Comparison of ENCODE assay signal across 9 cellular contexts in the genomic region with DNA sequence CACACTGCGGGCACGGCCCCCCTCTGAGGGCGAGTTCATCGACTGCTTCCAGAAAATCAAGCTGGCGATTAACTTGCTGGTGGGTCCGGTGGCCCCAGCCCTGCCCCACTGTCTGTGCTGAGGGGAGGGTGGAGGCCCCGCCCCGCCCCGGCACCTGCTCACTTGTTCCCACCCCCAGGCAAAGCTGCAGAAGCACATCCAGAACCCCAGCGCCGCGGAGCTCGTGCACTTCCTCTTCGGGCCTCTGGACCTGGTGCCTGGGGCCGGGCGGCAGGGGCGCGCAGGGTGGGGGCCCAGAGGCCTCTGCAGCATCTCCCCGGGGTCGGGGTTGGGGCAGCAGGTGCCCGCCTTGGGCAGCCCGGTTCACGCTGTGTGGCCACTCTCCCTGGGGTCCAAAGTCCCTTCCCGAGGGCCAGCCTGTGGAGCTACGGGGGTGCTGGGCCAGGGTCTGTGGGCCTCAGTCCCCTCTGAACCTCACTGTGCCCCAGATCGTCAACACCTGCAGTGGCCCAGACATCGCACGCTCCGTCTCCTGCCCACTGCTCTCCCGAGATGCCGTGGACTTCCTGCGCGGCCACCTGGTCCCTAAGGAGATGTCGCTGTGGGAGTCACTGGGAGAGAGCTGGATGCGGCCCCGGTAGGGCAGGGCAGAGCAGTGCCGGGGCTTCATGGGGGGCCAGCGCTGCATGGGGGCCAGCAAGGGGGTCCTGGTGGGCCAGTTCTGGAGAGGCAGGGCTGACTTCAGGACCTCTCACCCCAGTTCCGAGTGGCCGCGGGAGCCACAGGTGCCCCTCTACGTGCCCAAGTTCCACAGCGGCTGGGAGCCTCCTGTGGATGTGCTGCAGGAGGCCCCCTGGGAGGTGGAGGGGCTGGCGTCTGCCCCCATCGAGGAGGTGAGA. TPM values are rescaled to one million over a fixed set of nuclear protein-coding genes. Genes with fewer than 3 reads are reported as not detected.
A peak's percentile ranks its signal among the peaks of the same experiment; 100 is the strongest.
DNase-seq lines count a peak whose midpoint lies in the region; ATAC-seq lines count a peak whose summit lies in the region.
"Had no signal": no experiment of that assay in that cellular context is flagged by ENCODE, and none has a peak within 500 bp of the region (broad histone marks: within the 10 kb centered on the region; RNA-seq: fewer than 3 reads in every experiment).

No MANE protein-coding gene starts in this region.

- peak; percentile 60 for DNase-seq in NCI-H1436 (lab: John Stamatoyannopoulos, UW)
- no peak for DNase-seq in NCI-H1436 treated with DMSO at 0.1 percent for 48 hours (lab: John Stamatoyannopoulos, UW)
- DNase-seq in NCI-H510A treated with DMSO at 0.1 percent for 48 hours (lab: John Stamatoyannopoulos, UW): peak; percentile 78
- peak; percentile 28 for DNase-seq in activated T-helper 1 cell treated with anti-CD3 and anti-CD28 coated beads, Interleukin-12 subunit alpha, Interleukin-12 subunit beta, Interleukin-2, Interleukin-4 antibody, amounts not matched to agents 30 ng/mL and 10 ng/mL and 1 ng/mL, durations not matched to agents 14 hours and 24 hours and 36 hours (ENCODE audit: low spot score)
- peak; percentile 57 for DNase-seq in stimulated activated CD4-positive, alpha-beta T cell treated with anti-CD3 and anti-CD28 coated beads, Interleukin-2, amount 100 ng/mL, for 24 hours
- no peak for DNase-seq in NCI-H128 (lab: John Stamatoyannopoulos, UW; ENCODE audit: unreplicated experiment)

- peaks cover 29% of the 10 kb centered on the region for H3K27me3 Mint-ChIP-seq in activated T-helper 1 cell treated with anti-CD3 and anti-CD28 coated beads, Interleukin-12 subunit alpha, Interleukin-12 subunit beta, Interleukin-2, Interleukin-4 antibody, amounts not matched to agents 30 ng/mL and 10 ng/mL and 1 ng/mL, durations not matched to agents 14 hours and 24 hours and 36 hours (ENCODE audit: insufficient read depth)

- no peaks in the 10 kb centered on the region for H3K9me3 Mint-ChIP-seq in activated T-helper 1 cell treated with anti-CD3 and anti-CD28 coated beads, Interleukin-12 subunit alpha, Interleukin-12 subunit beta, Interleukin-2, Interleukin-4 antibody, amounts not matched to agents 30 ng/mL and 10 ng/mL and 1 ng/mL, durations not matched to agents 14 hours and 24 hours and 36 hours

- intact Hi-C loops in activated T-helper 1 cell treated with anti-CD3 and anti-CD28 coated beads, Interleukin-12 subunit alpha, Interleukin-12 subunit beta, Interleukin-2, Interleukin-4 antibody, amounts not matched to agents 30 ng/mL and 10 ng/mL and 1 ng/mL, durations not matched to agents 14 hours and 24 hours and 36 hours (cut with micrococcal nuclease): loop anchor here (5.0 to 10.0 kb wide), 2 partner anchors 185 to 277 kb away; partner anchors contain the start of genes ANO9, HRAS and LRRC56

- peaks cover 8% of the 10 kb centered on the region for H3K4me1 Mint-ChIP-seq in activated T-helper 1 cell treated with anti-CD3 and anti-CD28 coated beads, Interleukin-12 subunit alpha, Interleukin-12 subunit beta, Interleukin-2, Interleukin-4 antibody, amounts not matched to agents 30 ng/mL and 10 ng/mL and 1 ng/mL, durations not matched to agents 14 hours and 24 hours and 36 hours (ENCODE audit: low read depth)

- H3K27ac Mint-ChIP-seq in activated T-helper 1 cell treated with anti-CD3 and anti-CD28 coated beads, Interleukin-12 subunit alpha, Interleukin-12 subunit beta, Interleukin-2, Interleukin-4 antibody, amounts not matched to agents 30 ng/mL and 10 ng/mL and 1 ng/mL, durations not matched to agents 14 hours and 24 hours and 36 hours: no peak overlapping the region

- no peak overlapping the region for H3K4me3 Mint-ChIP-seq in activated T-helper 1 cell treated with anti-CD3 and anti-CD28 coated beads, Interleukin-12 subunit alpha, Interleukin-12 subunit beta, Interleukin-2, Interleukin-4 antibody, amounts not matched to agents 30 ng/mL and 10 ng/mL and 1 ng/mL, durations not matched to agents 14 hours and 24 hours and 36 hours

- no peak for ATAC-seq in GM18517 (IDR thresholded peaks at IDR 0.05; ENCODE audit: unreplicated experiment)
- ATAC-seq in HG03108 (IDR thresholded peaks at IDR 0.05; ENCODE audit: unreplicated experiment): no peak
- ATAC-seq: left lung had no signal

- peaks cover 3% of the 10 kb centered on the region for H3K36me3 Mint-ChIP-seq in activated T-helper 1 cell treated with anti-CD3 and anti-CD28 coated beads, Interleukin-12 subunit alpha, Interleukin-12 subunit beta, Interleukin-2, Interleukin-4 antibody, amounts not matched to agents 30 ng/mL and 10 ng/mL and 1 ng/mL, durations not matched to agents 14 hours and 24 hours and 36 hours (ENCODE audit: low read depth)

RNA-seq across cellular contexts. Expression of gene EPS8L2, which starts 16.1 kb away (rescaled TPM):
- 16.8 and 20.2 TPM in 2 replicates for total RNA-seq in activated T-helper 1 cell treated with anti-CD3 and anti-CD28 coated beads, Interleukin-12 subunit alpha, Interleukin-12 subunit beta, Interleukin-2, Interleukin-4 antibody, amounts not matched to agents 30 ng/mL and 10 ng/mL and 1 ng/mL, durations not matched to agents 14 hours and 24 hours and 36 hours

RNA-seq across cellular contexts. Expression of gene TALDO1, which starts 25.1 kb away (rescaled TPM):
- 269 and 283 TPM in 2 replicates for total RNA-seq in activated T-helper 1 cell treated with anti-CD3 and anti-CD28 coated beads, Interleukin-12 subunit alpha, Interleukin-12 subunit beta, Interleukin-2, Interleukin-4 antibody, amounts not matched to agents 30 ng/mL and 10 ng/mL and 1 ng/mL, durations not matched to agents 14 hours and 24 hours and 36 hours

RNA-seq across cellular contexts. Expression of gene TMEM80, which starts 26.5 kb away (rescaled TPM):
- 14.2 and 14.7 TPM in 2 replicates for total RNA-seq in activated T-helper 1 cell treated with anti-CD3 and anti-CD28 coated beads, Interleukin-12 subunit alpha, Interleukin-12 subunit beta, Interleukin-2, Interleukin-4 antibody, amounts not matched to agents 30 ng/mL and 10 ng/mL and 1 ng/mL, durations not matched to agents 14 hours and 24 hours and 36 hours

RNA-seq across cellular contexts. Expression of gene DEAF1, which starts 27.1 kb away (rescaled TPM):
- total RNA-seq in activated T-helper 1 cell treated with anti-CD3 and anti-CD28 coated beads, Interleukin-12 subunit alpha, Interleukin-12 subunit beta, Interleukin-2, Interleukin-4 antibody, amounts not matched to agents 30 ng/mL and 10 ng/mL and 1 ng/mL, durations not matched to agents 14 hours and 24 hours and 36 hours: 72.2 and 72.7 TPM in 2 replicates

RNA-seq across cellular contexts. Expression of gene GATD1, which starts 55.1 kb away (rescaled TPM):
- 70.4 and 81.7 TPM in 2 replicates for total RNA-seq in activated T-helper 1 cell treated with anti-CD3 and anti-CD28 coated beads, Interleukin-12 subunit alpha, Interleukin-12 subunit beta, Interleukin-2, Interleukin-4 antibody, amounts not matched to agents 30 ng/mL and 10 ng/mL and 1 ng/mL, durations not matched to agents 14 hours and 24 hours and 36 hours

Comparison
In these comparisons a context has a peak if more than half of its experiments do, and no peak if none do; other contexts are left out.
1. DNase-seq: peak in NCI-H1436 (single experiment), NCI-H510A treated with DMSO at 0.1 percent for 48 hours (single experiment), activated T-helper 1 cell treated with anti-CD3 and anti-CD28 coated beads, Interleukin-12 subunit alpha, Interleukin-12 subunit beta, Interleukin-2, Interleukin-4 antibody, amounts not matched to agents 30 ng/mL and 10 ng/mL and 1 ng/mL, durations not matched to agents 14 hours and 24 hours and 36 hours (single experiment) and stimulated activated CD4-positive, alpha-beta T cell treated with anti-CD3 and anti-CD28 coated beads, Interleukin-2, amount 100 ng/mL, for 24 hours (2 of 2); none in NCI-H1436 treated with DMSO at 0.1 percent for 48 hours (single experiment) and NCI-H128 (single experiment).